20 cellular contexts compared by ENCODE assay signal in the genomic region with DNA sequence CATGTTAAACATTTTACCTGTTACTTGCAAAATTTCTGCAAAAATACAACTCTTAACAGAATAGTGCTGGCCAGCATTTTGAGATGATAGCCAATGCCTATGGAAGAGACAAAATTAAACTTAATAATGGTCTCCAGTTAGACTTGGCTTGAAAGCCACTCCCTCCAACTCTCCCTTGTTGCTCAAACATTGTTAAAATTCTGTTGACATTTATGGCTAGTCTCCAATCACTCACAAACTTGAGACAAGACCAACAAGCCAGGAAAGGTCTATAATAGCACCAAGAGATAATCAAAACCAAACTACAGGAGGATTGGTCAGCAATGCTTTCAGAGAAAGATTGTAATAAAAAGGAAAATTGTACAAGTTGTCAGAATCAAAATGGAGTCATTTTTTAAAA.
"Had no signal": no experiment of that assay in that cellular context is flagged by ENCODE, and none has a peak within 500 bp of the region (broad histone marks: within the 10 kb centered on the region; RNA-seq: fewer than 3 reads in every experiment).

No MANE protein-coding gene starts in this region.

- H3K27me3 ChIP-seq: dorsolateral prefrontal cortex, esophagus muscularis mucosa, foreskin keratinocyte, gastroesophageal sphincter, heart left ventricle, hepatocyte, left lung had no signal

- H3K4me3 Mint-ChIP-seq: immature natural killer cell, mesothelial cell of epicardium had no signal

- H3K36me3 ChIP-seq: esophagus muscularis mucosa, gastroesophageal sphincter, heart left ventricle, left lung, lower lobe of right lung had no signal

- H3K9me3 ChIP-seq: esophagus muscularis mucosa, gastroesophageal sphincter, lower lobe of right lung had no signal

- H3K27ac Mint-ChIP-seq: immature natural killer cell, mesothelial cell of epicardium had no signal

- DNase-seq: dermis blood vessel endothelial cell; dorsolateral prefrontal cortex; effector CD4-positive, alpha-beta T cell; effector memory CD4-positive, alpha-beta T cell; foreskin keratinocyte; heart left ventricle; hypothalamus; immature natural killer cell; islet precursor cell; kidney; kidney glomerular epithelial cell; left lung; left ventricle myocardium superior; lower lobe of right lung; mesenchymal stem cell had no signal

- H3K36me3 Mint-ChIP-seq: immature natural killer cell had no signal

- H3K4me3 ChIP-seq: coronary artery, dorsolateral prefrontal cortex, esophagus muscularis mucosa, gastroesophageal sphincter, heart left ventricle, hepatocyte, left lung, lower lobe of right lung had no signal

- H3K27ac ChIP-seq: coronary artery, dorsolateral prefrontal cortex, esophagus muscularis mucosa, foreskin keratinocyte, gastroesophageal sphincter, heart left ventricle, hepatocyte, left lung, lower lobe of right lung had no signal

- H3K4me1 ChIP-seq: esophagus muscularis mucosa, foreskin keratinocyte, gastroesophageal sphincter, heart left ventricle, left lung, lower lobe of right lung had no signal

- ATAC-seq: foreskin keratinocyte, gastroesophageal sphincter, heart left ventricle, left lung, left ventricle myocardium superior, lower lobe of right lung had no signal

- H3K4me1 Mint-ChIP-seq: immature natural killer cell, mesothelial cell of epicardium had no signal
